ENCODE assay signal across 1 cellular context in genomic region chr1:43503534-43503933, GRCh38.
TF ChIP-seq lines count a peak whose summit lies in the region.

No MANE protein-coding gene starts in this region.

TF ChIP-seq in IMR-90, 13 proteins besides CTCF, POLR2A, EP300 and RAD21:
- TF ChIP-seq ELK1 (IDR thresholded peaks at IDR 0.05; ENCODE audit: borderline replicate concordance, low read depth, low read length) = no peak
- no peak for TF ChIP-seq SMC3 (IDR thresholded peaks at IDR 0.05; ENCODE audit: low read depth, low read length)
- TF ChIP-seq RCOR1 (IDR thresholded peaks at IDR 0.05; ENCODE audit: insufficient replicate concordance, low read length) = no peak
- TF ChIP-seq BHLHE40 (IDR thresholded peaks at IDR 0.05; ENCODE audit: low read depth, low read length) = no peak
- no peak for TF ChIP-seq FOS (IDR thresholded peaks at IDR 0.05; ENCODE audit: low read depth, low read length)
- no peak for TF ChIP-seq MAFK (IDR thresholded peaks at IDR 0.05; ENCODE audit: low read depth, low read length)
- no peak for TF ChIP-seq RFX5 (IDR thresholded peaks at IDR 0.05; ENCODE audit: low read depth, low read length)
- TF ChIP-seq MXI1 (IDR thresholded peaks at IDR 0.05; ENCODE audit: borderline replicate concordance, low read depth, low read length) = no peak
- TF ChIP-seq MAZ (IDR thresholded peaks at IDR 0.05; ENCODE audit: borderline replicate concordance, low read depth, low read length) = no peak
- TF ChIP-seq, protein P1, sequence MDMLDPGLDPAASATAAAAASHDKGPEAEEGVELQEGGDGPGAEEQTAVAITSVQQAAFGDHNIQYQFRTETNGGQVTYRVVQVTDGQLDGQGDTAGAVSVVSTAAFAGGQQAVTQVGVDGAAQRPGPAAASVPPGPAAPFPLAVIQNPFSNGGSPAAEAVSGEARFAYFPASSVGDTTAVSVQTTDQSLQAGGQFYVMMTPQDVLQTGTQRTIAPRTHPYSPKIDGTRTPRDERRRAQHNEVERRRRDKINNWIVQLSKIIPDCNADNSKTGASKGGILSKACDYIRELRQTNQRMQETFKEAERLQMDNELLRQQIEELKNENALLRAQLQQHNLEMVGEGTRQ (IDR thresholded peaks at IDR 0.05; ENCODE audit: low read depth, low read length) = no peak
